In the genomic region with DNA sequence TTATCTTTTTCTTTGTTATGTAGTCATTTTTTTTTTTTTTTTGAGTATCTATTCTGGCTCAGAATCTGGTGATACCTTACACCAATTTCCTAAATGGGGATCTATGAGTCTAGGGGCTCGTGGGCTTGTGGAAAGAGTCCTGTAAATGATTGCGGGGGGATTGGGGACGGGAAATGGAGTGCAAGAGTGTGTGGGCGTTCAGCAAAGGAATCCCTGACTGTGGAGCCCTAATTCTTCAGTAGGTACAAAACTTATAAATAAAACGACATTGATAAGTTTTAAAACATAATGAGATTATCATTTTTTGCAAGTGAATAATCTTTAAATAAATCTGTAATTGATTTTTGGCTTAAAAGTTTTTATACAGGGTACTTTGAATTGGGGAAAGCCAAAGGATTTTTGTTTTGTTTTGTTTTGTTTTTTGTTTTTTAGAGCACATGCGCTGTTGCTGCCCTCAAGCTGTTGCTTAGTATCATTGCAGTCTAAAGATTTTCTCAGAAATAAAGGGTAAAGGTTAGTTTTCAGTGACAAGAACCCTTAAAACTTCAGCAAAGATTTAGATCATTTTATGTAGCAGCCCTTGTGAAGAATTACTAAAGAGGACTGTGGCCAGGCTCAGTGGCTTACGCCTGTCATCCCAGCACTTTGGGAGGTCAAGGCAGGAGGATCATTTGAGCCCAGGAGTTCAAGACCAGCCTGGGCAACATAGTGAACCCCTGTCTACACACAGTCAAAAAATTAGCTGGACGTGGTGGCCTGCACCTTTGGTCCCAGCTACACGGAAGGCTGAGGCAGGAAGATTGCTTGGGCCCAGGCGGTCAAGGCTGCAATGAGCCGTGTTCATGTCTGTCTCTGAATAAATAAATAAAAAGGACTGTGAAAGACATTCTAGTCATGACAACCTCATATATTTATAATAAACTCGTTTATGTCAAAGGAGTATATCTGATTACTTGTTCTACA, we compare ENCODE assay signal across 8 cellular contexts. TPM values are rescaled to one million over a fixed set of nuclear protein-coding genes. Genes with fewer than 3 reads are reported as not detected.
DNase-seq lines count a peak whose midpoint lies in the region; ATAC-seq and TF ChIP-seq lines count a peak whose summit lies in the region.

No MANE protein-coding gene starts in this region.

- peak overlapping the region; percentile 97 for H3K27ac ChIP-seq in suprapubic skin

- TF ChIP-seq EP300 in suprapubic skin (IDR thresholded peaks at IDR 0.05), result no peak

- TF ChIP-seq CTCF in astrocyte of the spinal cord (IDR thresholded peaks at IDR 0.05; ENCODE audit: low read depth, low read length), result peak; percentile 72
- TF ChIP-seq CTCF in suprapubic skin (IDR thresholded peaks at IDR 0.05), result peak; percentile 21 to 70

- H3K36me3 ChIP-seq in suprapubic skin, result peaks cover 2% of the 10 kb centered on the region

- WGBS in suprapubic skin, result 19% methylated on average over 12 of the region's 12 CpGs

- in situ Hi-C loops in Caki2 (cut with HindIII; ENCODE audit: low pct_unique_long_range_greater_than_20kb, low sequenced_read_pairs), result no loop called here
- in situ Hi-C loops in astrocyte of the spinal cord (cut with HindIII; ENCODE audit: low sequenced_read_pairs), result no loop called here

- TF ChIP-seq POLR2A in suprapubic skin (IDR thresholded peaks at IDR 0.05), result no peak

- no peaks in the 10 kb centered on the region for H3K9me3 ChIP-seq in suprapubic skin

- ATAC-seq in GM21390 (IDR thresholded peaks at IDR 0.05; ENCODE audit: unreplicated experiment) (peak; percentile 15), HG03565 (IDR thresholded peaks at IDR 0.05; ENCODE audit: unreplicated experiment) (no peak)

- H3K27me3 ChIP-seq in suprapubic skin, result no peaks in the 10 kb centered on the region

- peaks cover 27% of the 10 kb centered on the region for H3K4me1 ChIP-seq in suprapubic skin

- H3K4me3 ChIP-seq in astrocyte of the spinal cord (ENCODE audit: low read depth, low read length), result peak overlapping the region; percentile 79
- peak overlapping the region; percentile 93 for H3K4me3 ChIP-seq in suprapubic skin

- DNase-seq in Caki2 (ENCODE audit: low read depth), result peak; percentile 40
- peak; percentile 46 for DNase-seq in NCI-H748 (lab: John Stamatoyannopoulos, UW; ENCODE audit: unreplicated experiment)
- peak; percentile 59 for DNase-seq in astrocyte of the spinal cord (ENCODE audit: low read depth, low spot score)
- peak; percentile 18 for DNase-seq in kidney glomerular epithelial cell (lab: John Stamatoyannopoulos, UW)
- DNase-seq in suprapubic skin (ENCODE audit: low spot score in 2 of 2), result no peak
- no peak for DNase-seq in amygdala (lab: John Stamatoyannopoulos, UW)

RNA-seq across cellular contexts. Expression of gene ERCC5, which starts 1.7 kb away (rescaled TPM):
- total RNA-seq in Caki2 (2014; rRNA removed; shearing (Covaris generic); ENCODE audit: low replicate concordance), result 16.2 and 21.9 TPM in 2 replicates
- 100 to 1,000 TPM in 1 of 4 donors, 10 to 100 TPM in 3; 31.6 to 144 (median 52.2) TPM for total RNA-seq in suprapubic skin

RNA-seq across cellular contexts. Expression of gene BIVM, which starts 48.6 kb away (rescaled TPM):
- total RNA-seq in Caki2 (2014; rRNA removed; shearing (Covaris generic); ENCODE audit: low replicate concordance), result 10.9 and 40.5 TPM in 2 replicates
- total RNA-seq in suprapubic skin, result 10 to 100 TPM in 2 of 4 donors, 1 to 10 TPM in 2; 3.3 to 21.1 (median 7.3) TPM

RNA-seq across cellular contexts. Expression of gene POGLUT2, which starts 48.8 kb away (rescaled TPM):
- total RNA-seq in Caki2 (2014; rRNA removed; shearing (Covaris generic); ENCODE audit: low replicate concordance), result 10.6 and 12.1 TPM in 2 replicates
- total RNA-seq in suprapubic skin, result 1 to 10 TPM; 2.5 to 2.8 (median 2.7) TPM

Comparison
In these comparisons a context has a peak if more than half of its experiments do, and no peak if none do; other contexts are left out.
1. DNase-seq: peak in Caki2 (single experiment), NCI-H748 (single experiment), astrocyte of the spinal cord (single experiment) and kidney glomerular epithelial cell (single experiment); none in suprapubic skin (0 of 2) and amygdala (0 of 56).